Comparison of ENCODE assay signal across 8 cellular contexts in the genomic region with DNA sequence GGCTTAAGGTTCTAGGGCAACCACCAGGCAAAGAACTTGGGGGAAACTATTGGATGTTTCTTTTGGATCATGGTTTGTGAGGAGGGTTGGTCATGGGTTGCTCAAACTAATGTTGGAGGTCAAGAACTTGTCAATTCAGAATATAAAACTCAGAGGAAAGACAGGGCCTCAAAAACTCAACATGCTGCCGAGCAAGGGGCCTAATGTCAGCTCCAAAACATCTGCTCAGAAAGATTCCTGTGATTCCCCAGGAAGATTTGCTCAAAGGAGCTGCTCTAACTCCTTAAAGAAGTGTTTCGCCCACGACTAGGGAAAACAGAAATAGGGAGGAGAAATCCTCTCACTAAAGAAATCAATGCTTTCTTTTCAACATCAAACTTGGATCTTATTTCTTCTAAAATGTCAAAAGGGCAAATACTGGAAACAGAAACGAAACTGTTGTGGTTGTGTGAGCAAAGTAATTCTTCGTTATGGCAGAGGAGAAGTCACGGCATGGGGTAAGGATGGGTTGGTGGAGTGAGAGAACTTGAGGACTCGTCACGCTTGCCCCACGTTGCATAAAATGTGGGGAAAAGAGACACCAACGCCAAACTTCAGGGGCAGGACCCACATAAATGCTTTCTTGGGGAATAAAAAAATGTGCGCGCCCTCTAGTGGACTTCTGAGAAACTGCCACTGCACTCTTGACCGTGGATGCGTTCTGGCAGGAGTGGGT. TPM values are rescaled to one million over a fixed set of nuclear protein-coding genes. Genes with fewer than 3 reads are reported as not detected.
A peak's percentile ranks its signal among the peaks of the same experiment; 100 is the strongest.
DNase-seq lines count a peak whose midpoint lies in the region; ATAC-seq and TF ChIP-seq lines count a peak whose summit lies in the region.

No MANE protein-coding gene starts in this region.

- H3K9me3 Mint-ChIP-seq in CD14-positive monocyte, result peaks cover 0 to 2% (median 0%) of the 10 kb centered on the region in 7 donors

- H3K4me3 ChIP-seq in neutrophil (ENCODE audit: low read depth in 1 of 2, low read length in 1 of 2), result no peak overlapping the region
- H3K4me3 ChIP-seq in testis, result no peak overlapping the region

- no peak overlapping the region for H3K27ac ChIP-seq in neutrophil
- H3K27ac ChIP-seq in testis, result no peak overlapping the region

- peaks cover 0 to 2% (median 1%) of the 10 kb centered on the region in 3 donors for H3K27me3 Mint-ChIP-seq in CD14-positive monocyte (ENCODE audit: low read depth in 3 of 3)

- WGBS in testis, 2 donors, result 23 to 25% methylated on average over 14 of the region's 14 CpGs

- TF ChIP-seq CTCF in CD14-positive monocyte (IDR thresholded peaks at IDR 0.05) (peak; percentile 94), neutrophil (IDR thresholded peaks at IDR 0.05) (peak; percentile 77), testis (IDR thresholded peaks at IDR 0.05) (peak; percentile 68 to 98 (median 73))

- DNase-seq in CD14-positive monocyte (ENCODE audit: low spot score) (peak; percentile 46), NOMO-1 treated with dmso at 0.1 percent for 144 hours (lab: John Stamatoyannopoulos, UW; ENCODE audit: unreplicated experiment) (peak; percentile 85), activated T-cell treated with anti-CD3 and anti-CD28 coated beads for 48 hours (ENCODE audit: low read depth) (peak; percentile 52), fibroblast of peridontal ligament (ENCODE audit: extremely low read depth) (peak; percentile 87), testis (peak; percentile 69)

- H3K27ac Mint-ChIP-seq in CD14-positive monocyte, result peak overlapping the region in 6 of 7 donors; percentile 60 to 82 (median 67)

- no peak for TF ChIP-seq POLR2A in testis (IDR thresholded peaks at IDR 0.05)

- no peaks in the 10 kb centered on the region for H3K9me3 ChIP-seq in neutrophil
- H3K9me3 ChIP-seq in testis, result no peaks in the 10 kb centered on the region

- peaks cover 21% of the 10 kb centered on the region for H3K27me3 ChIP-seq in neutrophil
- H3K27me3 ChIP-seq in testis, result no peaks in the 10 kb centered on the region

- ATAC-seq in GM19023 (IDR thresholded peaks at IDR 0.05; ENCODE audit: unreplicated experiment) (peak; percentile 59), HG03175 (IDR thresholded peaks at IDR 0.05; ENCODE audit: unreplicated experiment) (peak; percentile 67)

- peak overlapping the region; percentile 75 to 87 for H3K4me3 Mint-ChIP-seq in CD14-positive monocyte

- H3K36me3 ChIP-seq in neutrophil, result no peaks in the 10 kb centered on the region
- H3K36me3 ChIP-seq in testis (ENCODE audit: low read depth, missing control alignments), result no peaks in the 10 kb centered on the region

- intact Hi-C loops in CD14-positive monocyte (cut with micrococcal nuclease), result no loop called here
- intact Hi-C loops in testis (cut with DNase I; ENCODE audit: low total_unique reads), result no loop called here

- H3K36me3 Mint-ChIP-seq in CD14-positive monocyte, result no peaks in the 10 kb centered on the region

- H3K4me1 Mint-ChIP-seq in CD14-positive monocyte, result peaks cover 14% of the 10 kb centered on the region

- H3K4me1 ChIP-seq in neutrophil (ENCODE audit: control insufficient read depth in 1 of 2, insufficient read depth in 1 of 2, low read depth in 1 of 2, low read length in 1 of 2) (peaks cover 3 to 6% of the 10 kb centered on the region in 2 experiments), testis (no peaks in the 10 kb centered on the region)

RNA-seq across cellular contexts. Expression of a gene that starts 3.8 kb away (rescaled TPM):
- not detected for polyA plus RNA-seq in CD14-positive monocyte
- total RNA-seq in testis, result 10 to 100 TPM; 16.9 to 50.9 TPM
- polyA plus RNA-seq in testis (ENCODE audit: insufficient read depth, low read depth, low replicate concordance), result 16.2 TPM

Comparison
In these comparisons a context has a peak if more than half of its experiments do, and no peak if none do; other contexts are left out.
1. RNA of a gene that starts 3.8 kb away (polyA plus RNA-seq): 16.2 TPM in testis (single experiment); not detected in CD14-positive monocyte; every median in the first group is over 10 times any median in the second.
2. Peak in every context shown above with its lines, with median percentiles within 50 percentile points of each other: DNase-seq and CTCF ChIP-seq.